Comparison of ENCODE assay signal across 26 cellular contexts in genomic region chr1:180971273-180971997, GRCh38. TPM values are rescaled to one million over a fixed set of nuclear protein-coding genes. Genes with fewer than 3 reads are reported as not detected.
DNase-seq lines count a peak whose midpoint lies in the region; ATAC-seq, FAIRE-seq and TF ChIP-seq lines count a peak whose summit lies in the region.
"Had no signal": no experiment of that assay in that cellular context is flagged by ENCODE, and none has a peak within 500 bp of the region (broad histone marks: within the 10 kb centered on the region; RNA-seq: fewer than 3 reads in every experiment).

No MANE protein-coding gene starts in this region.

- CTCF ChIA-PET in K562 (lab: Yijun Ruan, JAX; ENCODE audit: low intra/inter-chr PET ratio): no interaction called here

- H3K9me3 ChIP-seq in K562 (replicated peaks; ENCODE audit: control insufficient read depth, insufficient read depth, low read depth, low read length) (no peaks in the 10 kb centered on the region), H9 (ENCODE audit: control insufficient read depth, low read depth, low read length) (no peaks in the 10 kb centered on the region)
- H3K9me3 ChIP-seq: BLaER1 treated with 17β-estradiol and CSF1 and Interleukin-3, amounts not matched to agents 10 nM and 100 nM; Caco-2 had no signal

- BruUV-seq in K562 (replicated peaks; lab: Mats Ljungman, UMichigan): no TSS peak

- H2AFZ ChIP-seq in GM23338 (no peak overlapping the region), K562 (ENCODE audit: low read depth, low read length) (no peak overlapping the region), H9 (ENCODE audit: low read length) (no peak overlapping the region)
- H2AFZ ChIP-seq: PC-9 had no signal

- H3K4me3 Mint-ChIP-seq in T-helper 2 cell treated with Interferon-gamma antibody and Interleukin-4, amounts not matched to agents 5 μg/mL and 100 μg/mL, for 36 hours: no peak overlapping the region
- H3K4me3 Mint-ChIP-seq in GM23338 (no peak overlapping the region), nephron progenitor cell (no peak overlapping the region), H9 (no peak overlapping the region)
- H3K4me3 Mint-ChIP-seq: CD4-positive, alpha-beta memory T cell; HFFc6 had no signal

- no peaks in the 10 kb centered on the region for H3K27me3 Mint-ChIP-seq in T-helper 2 cell treated with Interferon-gamma antibody and Interleukin-4, amounts not matched to agents 5 μg/mL and 100 μg/mL, for 36 hours (ENCODE audit: low read depth)
- H3K27me3 Mint-ChIP-seq in GM23338 (ENCODE audit: insufficient read depth, low read depth, poor library complexity) (no peaks in the 10 kb centered on the region), nephron progenitor cell (ENCODE audit: low read depth, poor library complexity) (no peaks in the 10 kb centered on the region), H9 (ENCODE audit: low read depth) (no peaks in the 10 kb centered on the region)
- H3K27me3 Mint-ChIP-seq: CD4-positive, alpha-beta memory T cell had no signal

- peaks cover 19% of the 10 kb centered on the region for H3K4me1 Mint-ChIP-seq in T-helper 2 cell treated with Interferon-gamma antibody and Interleukin-4, amounts not matched to agents 5 μg/mL and 100 μg/mL, for 36 hours (ENCODE audit: low read depth)
- H3K4me1 Mint-ChIP-seq in GM23338: 0 out of 3 replicates have a peak, but pooled peaks cover 2% of the 10 kb centered on the region
- peaks cover 74% of the 10 kb centered on the region for H3K4me1 Mint-ChIP-seq in nephron progenitor cell
- peaks cover 8 to 9% of the 10 kb centered on the region in 2 experiments; a peak in 3 of 4 replicates for H3K4me1 Mint-ChIP-seq in H9

- peaks cover 3% of the 10 kb centered on the region for H3K79me1 ChIP-seq in H9 (ENCODE audit: insufficient read depth, low read depth, low read length, poor library complexity, severe bottlenecking)

- no peak for TF ChIP-seq POLR2A in K562 (conservative IDR thresholded peaks at IDR 0.05)

- no peak for TF ChIP-seq CTCF in GM23338 (conservative IDR thresholded peaks at IDR 0.05; ENCODE audit: low read depth in 2 of 2)
- TF ChIP-seq CTCF in K562 (IDR thresholded peaks at IDR 0.05 in 2 of 3, conservative IDR thresholded peaks at IDR 0.05 in 1 of 3; ENCODE audit: insufficient read depth in 2 of 3, low read depth in 1 of 3, low read length in 3 of 3): no peak
- no peak for TF ChIP-seq CTCF in nephron progenitor cell (IDR thresholded peaks at IDR 0.05)
- no peak for TF ChIP-seq CTCF in H9 (conservative IDR thresholded peaks at IDR 0.05)

- H3K9me3 Mint-ChIP-seq in T-helper 2 cell treated with Interferon-gamma antibody and Interleukin-4, amounts not matched to agents 5 μg/mL and 100 μg/mL, for 36 hours: no peaks in the 10 kb centered on the region
- H3K9me3 Mint-ChIP-seq in GM23338 (no peaks in the 10 kb centered on the region), nephron progenitor cell (no peaks in the 10 kb centered on the region), H9 (no peaks in the 10 kb centered on the region)
- H3K9me3 Mint-ChIP-seq: CD4-positive, alpha-beta memory T cell; HFFc6 had no signal

- H3K23me2 ChIP-seq in H9 (ENCODE audit: insufficient read length, low read depth, low read length, poor library complexity, severe bottlenecking): no peaks in the 10 kb centered on the region

- H3K14ac ChIP-seq in H9 (ENCODE audit: insufficient read depth, low read length): no peak overlapping the region

- TF ChIP-seq EP300 in K562 (IDR thresholded peaks at IDR 0.05; ENCODE audit: low read length): no peak

- no peak for FAIRE-seq in K562 (lab: Jason Lieb, UNC)

- no peak overlapping the region for H2BK12ac ChIP-seq in H9 (ENCODE audit: insufficient read length, low read depth, low read length)

- H4K8ac ChIP-seq in H9 (replicated peaks; ENCODE audit: insufficient read length, low read depth, low read length): no peak overlapping the region

- H3K27me3 ChIP-seq in GM23338 (ENCODE audit: insufficient read depth) (no peaks in the 10 kb centered on the region), K562 (ENCODE audit: control insufficient read depth in 2 of 2, insufficient read depth in 2 of 2, low read length in 2 of 2) (no peaks in the 10 kb centered on the region), H9 (ENCODE audit: insufficient read depth, low read length) (no peaks in the 10 kb centered on the region)
- H3K27me3 ChIP-seq: BLaER1 treated with 17β-estradiol and CSF1 and Interleukin-3, amounts not matched to agents 10 nM and 100 nM had no signal

- WGBS in K562 (ENCODE audit: insufficient coverage, low coverage, missing lambda C conversion rate): 83% methylated on average over 8 of the region's 8 CpGs
- no CpG with 5 or more reads among the region's 8 CpGs for WGBS in H9 (ENCODE audit: extremely low coverage, insufficient read length, low lambda C conversion rate)

- no peaks in the 10 kb centered on the region for H3K9me1 ChIP-seq in K562 (ENCODE audit: control insufficient read depth, insufficient read depth, low read length)

- H3K36me3 ChIP-seq in GM23338 (ENCODE audit: insufficient read depth) (peaks cover 5% of the 10 kb centered on the region; the same call in 1 of the 2 replicates), K562 (ENCODE audit: control insufficient read depth, insufficient read depth, low read length) (peaks cover 52% of the 10 kb centered on the region)

- H3K27ac Mint-ChIP-seq in T-helper 2 cell treated with Interferon-gamma antibody and Interleukin-4, amounts not matched to agents 5 μg/mL and 100 μg/mL, for 36 hours: peak overlapping the region; percentile 56
- H3K27ac Mint-ChIP-seq in GM23338 (peak overlapping the region; percentile 24; the same call in 1 of the 2 replicates), nephron progenitor cell (peak overlapping the region; percentile 37), H9 (peak overlapping the region in 1 of 3 experiments; percentile 87; a peak in 2 of 7 replicates)
- H3K27ac Mint-ChIP-seq: HFFc6 had no signal

- DNase-seq in T-helper 2 cell treated with Interferon-gamma antibody and Interleukin-4, amounts not matched to agents 5 μg/mL and 100 μg/mL, for 36 hours (ENCODE audit: low spot score): no peak
- DNase-seq in T-helper 2 cell (no peak), GM23338 (ENCODE audit: low spot score) (no peak), K562 (ENCODE audit: extremely low read depth in 1 of 4, low spot score in 3 of 4) (no peak), nephron progenitor cell (no peak), H9 (no peak)
- DNase-seq: ACHN; Caco-2; CD4-positive, alpha-beta memory T cell; DMS 273 treated with DMSO at 0.1 percent for 48 hours; DMS79 treated with DMSO at 0.1 percent for 48 hours; H7; HFFc6; KG1; NCI-H1092 treated with DMSO at 0.1 percent for 48 hours; NCI-H1436 treated with DMSO at 0.1 percent for 48 hours; NCI-H1930; NCI-H2227 treated with DMSO at 0.1 percent for 48 hours; NCI-H510A; NCI-H748 treated with DMSO at 0.1 percent for 48 hours; PC-9; RPMI8226 had no signal

- no peak overlapping the region for H3K4ac ChIP-seq in H9 (ENCODE audit: low read depth, low read length)

- no peak overlapping the region for H2BK5ac ChIP-seq in H9 (ENCODE audit: insufficient read length, low read length)

- no peak overlapping the region for H4K5ac ChIP-seq in H9 (ENCODE audit: insufficient read length, low read depth, low read length)

- ATAC-seq in GM23338 (no peak), K562 (no peak), GM21723 (IDR thresholded peaks at IDR 0.05; ENCODE audit: unreplicated experiment) (no peak), HG03097 (IDR thresholded peaks at IDR 0.05; ENCODE audit: low FRiP score, unreplicated experiment) (no peak)

- H3K79me2 ChIP-seq in GM23338 (replicated peaks; ENCODE audit: insufficient read depth): peaks cover under 1% of the 10 kb centered on the region
- H3K79me2 ChIP-seq in K562 (ENCODE audit: control insufficient read depth, insufficient read depth, low read length): no peaks in the 10 kb centered on the region
- no peaks in the 10 kb centered on the region for H3K79me2 ChIP-seq in H9 (ENCODE audit: insufficient read depth, low read length)

- H3K4me3 ChIP-seq in GM23338 (no peak overlapping the region), K562 (no peak overlapping the region)
- H3K4me3 ChIP-seq: BLaER1 treated with 17β-estradiol and CSF1 and Interleukin-3, amounts not matched to agents 10 nM and 100 nM; PC-9 had no signal

- no peak overlapping the region for H3K56ac ChIP-seq in H9 (ENCODE audit: insufficient read length, low read depth, low read length)

- in situ Hi-C loops in K562 (cut with MboI): no loop called here

- POLR2A ChIA-PET in K562 (lab: Yijun Ruan, JAX): no interaction called here

- no peak overlapping the region for H2AK5ac ChIP-seq in H9 (ENCODE audit: insufficient read length, low read length)

- no peak overlapping the region for H3K27ac ChIP-seq in GM23338 (ENCODE audit: low read depth)
- no peak overlapping the region for H3K27ac ChIP-seq in K562 (ENCODE audit: extremely low read depth, low read depth, low read length)
- H3K27ac ChIP-seq in H9 (ENCODE audit: insufficient read length, low read depth, low read length): no peak overlapping the region
- H3K27ac ChIP-seq: 22Rv1; BLaER1 treated with 17β-estradiol and CSF1 and Interleukin-3, amounts not matched to agents 10 nM and 100 nM; PC-9 had no signal

- H3T11ph ChIP-seq in H9 (ENCODE audit: low read length): no peak overlapping the region

- H3F3A ChIP-seq in GM23338 (replicated peaks; ENCODE audit: low read depth): no peaks in the 10 kb centered on the region

- no peak overlapping the region for H2BK15ac ChIP-seq in H9 (ENCODE audit: low read depth, low read length)

- intact Hi-C loops in K562 (cut with micrococcal nuclease): no loop called here

- no peak overlapping the region for H2BK20ac ChIP-seq in H9 (ENCODE audit: low read depth, low read length, poor library complexity, severe bottlenecking)

- no peak overlapping the region for H2BK120ac ChIP-seq in H9 (ENCODE audit: low read depth, low read length, poor library complexity, severe bottlenecking)

- H3K9ac ChIP-seq in K562 (ENCODE audit: insufficient read depth in 1 of 2, low read depth in 2 of 2, low read length in 2 of 2) (no peak overlapping the region), H9 (ENCODE audit: extremely low read depth, insufficient read length, low read length) (no peak overlapping the region)
- H3K9ac ChIP-seq: BLaER1 treated with 17β-estradiol and CSF1 and Interleukin-3, amounts not matched to agents 10 nM and 100 nM had no signal

- H3K4me1 ChIP-seq in GM23338 (ENCODE audit: insufficient read depth): no peaks in the 10 kb centered on the region
- peaks cover 3 to 11% of the 10 kb centered on the region in 2 experiments; a peak in 4 of 5 replicates for H3K4me1 ChIP-seq in K562 (replicated peaks in 1 of 2; ENCODE audit: control insufficient read depth in 2 of 2, insufficient read depth in 2 of 2, low read length in 2 of 2)
- no peaks in the 10 kb centered on the region for H3K4me1 ChIP-seq in H9 (ENCODE audit: insufficient read depth, low read length)

- peaks cover 55% of the 10 kb centered on the region for H3K36me3 Mint-ChIP-seq in T-helper 2 cell treated with Interferon-gamma antibody and Interleukin-4, amounts not matched to agents 5 μg/mL and 100 μg/mL, for 36 hours (ENCODE audit: low read depth)
- H3K36me3 Mint-ChIP-seq in GM23338 (ENCODE audit: low read depth): peaks cover 49% of the 10 kb centered on the region
- H3K36me3 Mint-ChIP-seq in nephron progenitor cell (ENCODE audit: low read depth): peaks cover 85% of the 10 kb centered on the region
- H3K36me3 Mint-ChIP-seq in H9 (ENCODE audit: insufficient read depth in 1 of 3, low read depth in 3 of 3): peaks cover 32 to 74% (median 68%) of the 10 kb centered on the region in 3 experiments

- H3K23ac ChIP-seq in H9 (ENCODE audit: insufficient read length, low read depth, low read length): no peak overlapping the region

- no peak overlapping the region for H3K18ac ChIP-seq in H9 (ENCODE audit: insufficient read length, low read depth, low read length)

- TF ChIP-seq RAD21 in K562 (CRISPR knock-in tag; conservative IDR thresholded peaks at IDR 0.05 in 1 of 2, IDR thresholded peaks at IDR 0.05 in 1 of 2): no peak

- H3K4me2 ChIP-seq in GM23338 (no peak overlapping the region), K562 (ENCODE audit: insufficient read depth, low read length) (no peak overlapping the region; the same call in 1 of the 2 replicates), H9 (ENCODE audit: insufficient read depth, insufficient read length, low read length) (no peak overlapping the region)
- H3K4me2 ChIP-seq: PC-9 had no signal

- H4K91ac ChIP-seq in H9 (ENCODE audit: insufficient read length, low read depth, low read length): no peak overlapping the region

- H4K20me1 ChIP-seq in GM23338 (replicated peaks; ENCODE audit: insufficient read depth): peaks cover 7% of the 10 kb centered on the region
- peaks cover 20% of the 10 kb centered on the region for H4K20me1 ChIP-seq in K562 (replicated peaks; ENCODE audit: control insufficient read depth, insufficient read depth, low read length)
- H4K20me1 ChIP-seq in H9 (ENCODE audit: control insufficient read depth, insufficient read depth, insufficient read length): no peaks in the 10 kb centered on the region

- no peaks in the 10 kb centered on the region for H3K9me2 ChIP-seq in GM23338 (ENCODE audit: insufficient read depth)

RNA-seq across cellular contexts. Expression of gene STX6, which starts 51.2 kb away (rescaled TPM):
- 42.1 and 44.5 TPM in 2 replicates for total RNA-seq in GM23338 (2014; rRNA removed; shearing (Covaris generic))
- polyA plus RNA-seq in GM23338 (2016; fragmentation: Nextera tagmentation; extraction: Ambion mirVana): 16.8 and 17.0 TPM in 2 replicates
- total RNA-seq in K562 (2011; cell fraction: chromatin; rRNA removed; ENCODE audit: low replicate concordance): 27.8 and 49.3 TPM in 2 replicates
- total RNA-seq in K562 (2011; cell fraction: nucleolus; rRNA removed): 14.2 and 15.1 TPM in 2 replicates
- total RNA-seq in K562 (2011; cell fraction: nucleoplasm; rRNA removed): 33.1 and 59.3 TPM in 2 replicates
- 13.5 and 14.7 TPM in 2 replicates for total RNA-seq in K562 (2014; rRNA removed)
- total RNA-seq in K562 (2014; rRNA removed; fragmentation: Illumina TruSeq; extraction: Trizol): 14.2 and 14.7 TPM in 2 replicates
- total RNA-seq in K562 (2015; rRNA removed; fragmentation: Illumina TruSeq; extraction: Trizol): 11.5 and 12.9 TPM in 2 replicates
- total RNA-seq in K562 (2021): 11.9 and 13.0 TPM in 2 replicates
- polyA plus RNA-seq in K562 (2011; rRNA removed): 11.4 and 16.2 TPM in 2 replicates
- polyA plus RNA-seq in K562 (2011; cell fraction: cytosol; rRNA removed): 7.9 and 8.7 TPM in 2 replicates
- 11.6 and 12.0 TPM in 2 replicates for polyA plus RNA-seq in K562 (2011; cell fraction: nucleus; rRNA removed)
- polyA plus RNA-seq in K562 (2012): 7.4 and 9.2 TPM in 2 replicates
- polyA plus RNA-seq in K562 (2014; fragmentation: Illumina TruSeq; extraction: Trizol): 10.5 and 10.8 TPM in 2 replicates
- 1 to 10 TPM; 2.5 to 2.8 TPM for polyA plus RNA-seq in K562 (2014; fragmentation: Nextera tagmentation; extraction: Ambion mirVana)
- 12.1 and 12.3 TPM in 2 replicates for polyA plus RNA-seq in K562 (2014; rRNA removed)
- 21.1 and 24.9 TPM in 2 replicates for polyA minus RNA-seq in K562 (2011; rRNA and poly(A)+ RNA removed)
- 6.6 and 8.4 TPM in 2 replicates for polyA minus RNA-seq in K562 (2011; cell fraction: cytosol; rRNA and poly(A)+ RNA removed)
- 12.9 and 19.1 TPM in 2 replicates for polyA minus RNA-seq in K562 (2011; cell fraction: nucleus; rRNA and poly(A)+ RNA removed)
- 30.4 and 30.7 TPM in 2 replicates for total RNA-seq in H9 (2021)

RNA-seq across cellular contexts. Expression of gene KIAA1614, which starts 58.7 kb away (rescaled TPM):
- 1.8 and 2.3 TPM in 2 replicates for total RNA-seq in GM23338 (2014; rRNA removed; shearing (Covaris generic))
- polyA plus RNA-seq in GM23338 (2016; fragmentation: Nextera tagmentation; extraction: Ambion mirVana) (0.80 and 1.1 TPM in 2 replicates), K562 (2011; rRNA removed) (0.01 and 0.11 TPM in 2 replicates), K562 (2014; fragmentation: Illumina TruSeq; extraction: Trizol) (0.07 and 0.15 TPM in 2 replicates), K562 (2014; fragmentation: Nextera tagmentation; extraction: Ambion mirVana) (under 1 TPM in 1 of 2 experiments, not detected in 1; 0.18 TPM), K562 (2014; rRNA removed) (0.17 and 0.36 TPM in 2 replicates)
- total RNA-seq in K562 (2011; cell fraction: chromatin; rRNA removed; ENCODE audit: low replicate concordance): 0.35 and 0.56 TPM in 2 replicates
- total RNA-seq in K562 (2011; cell fraction: nucleolus; rRNA removed): 0.17 and 0.39 TPM in 2 replicates
- 0.15 and 0.37 TPM in 2 replicates for total RNA-seq in K562 (2011; cell fraction: nucleoplasm; rRNA removed)
- total RNA-seq in K562 (2014; rRNA removed) (0.29 and 1.1 TPM in 2 replicates), K562 (2014; rRNA removed; fragmentation: Illumina TruSeq; extraction: Trizol) (0.03 and 0.04 TPM in 2 replicates), K562 (2015; rRNA removed; fragmentation: Illumina TruSeq; extraction: Trizol) (0.14 and 0.57 TPM in 2 replicates), K562 (2021) (0.16 and 0.36 TPM in 2 replicates), H9 (2021) (0.88 and 1.3 TPM in 2 replicates)
- 0.01 and 0.03 TPM in 2 replicates for polyA plus RNA-seq in K562 (2011; cell fraction: cytosol; rRNA removed)
- polyA plus RNA-seq in K562 (2011; cell fraction: nucleus; rRNA removed): 0.13 and 0.20 TPM in 2 replicates
- polyA plus RNA-seq in K562 (2012): 0.51 and 0.85 TPM in 2 replicates
- 0.04 and 0.06 TPM in 2 replicates for polyA minus RNA-seq in K562 (2011; rRNA and poly(A)+ RNA removed)
- not detected in 2 replicates for polyA minus RNA-seq in K562 (2011; cell fraction: cytosol; rRNA and poly(A)+ RNA removed)
- 0.11 and 0.13 TPM in 2 replicates for polyA minus RNA-seq in K562 (2011; cell fraction: nucleus; rRNA and poly(A)+ RNA removed)
- polyA plus RNA-seq: CD4-positive, alpha-beta memory T cell had no signal
